In genomic region chr3:122415104-122415744, GRCh38 we compare ENCODE assay signal across 8 cellular contexts. TPM values are rescaled to one million over a fixed set of nuclear protein-coding genes. Genes with fewer than 3 reads are reported as not detected.
DNase-seq lines count a peak whose midpoint lies in the region; ATAC-seq and TF ChIP-seq lines count a peak whose summit lies in the region.

No MANE protein-coding gene starts in this region.

- DNase-seq in SJCRH30 (peak; percentile 45 to 64), cardiac fibroblast (ENCODE audit: low read depth in 2 of 2) (peak; percentile 40 to 51), left colon (peak; percentile 41 to 70), 8988T (no peak), SKM-1 (lab: John Stamatoyannopoulos, UW; ENCODE audit: unreplicated experiment) (no peak)
- peak; percentile 19 to 30 for DNase-seq in stimulated activated CD8-positive, alpha-beta memory T cell treated with anti-CD3 and anti-CD28 coated beads, Interleukin-15, amount 100 ng/mL, for 48 hours (ENCODE audit: low read depth in 2 of 2)

- intact Hi-C loops in left colon (cut with DNase I, micrococcal nuclease), result no loop called here

- no peaks in the 10 kb centered on the region; the same call in 1 of the 2 replicates for H3K36me3 ChIP-seq in SJCRH30

- H3K4me3 ChIP-seq in SJCRH30 (peak overlapping the region; percentile 67), cardiac fibroblast (replicated peaks in 1 of 2; ENCODE audit: low read depth in 2 of 2, low read length in 2 of 2) (peak overlapping the region; percentile 84 to 85)

- no peaks in the 10 kb centered on the region for H3K9me3 ChIP-seq in SJCRH30 (replicated peaks)

- no peaks in the 10 kb centered on the region for H3K27me3 ChIP-seq in SJCRH30

- TF ChIP-seq CTCF in cardiac fibroblast (IDR thresholded peaks at IDR 0.05; ENCODE audit: low read depth, low read length), result no peak

- H3K27ac ChIP-seq in SJCRH30, result peak overlapping the region; percentile 54

- H3K4me1 ChIP-seq in SJCRH30, result no peaks in the 10 kb centered on the region; the same call in 1 of the 2 replicates

- ATAC-seq in GM18519 (IDR thresholded peaks at IDR 0.05; ENCODE audit: low FRiP score, unreplicated experiment) (peak; percentile 46), HG02938 (IDR thresholded peaks at IDR 0.05; ENCODE audit: unreplicated experiment) (peak; percentile 48), left colon (peak; percentile 56)

RNA-seq across cellular contexts. Expression of gene WDR5B, which starts 0.6 kb away (rescaled TPM):
- total RNA-seq in SJCRH30 (2014; rRNA removed; shearing (Covaris generic)), result 4.6 and 5.6 TPM in 2 replicates
- 1 to 10 TPM; 2.3 to 2.7 TPM for total RNA-seq in left colon

RNA-seq across cellular contexts. Expression of gene FAM162A, which starts 31.2 kb away (rescaled TPM):
- total RNA-seq in SJCRH30 (2014; rRNA removed; shearing (Covaris generic)), result 73.0 and 80.6 TPM in 2 replicates
- 100 to 1,000 TPM; 207 to 212 TPM for total RNA-seq in left colon

RNA-seq across cellular contexts. Expression of gene MIX23, which starts 32.2 kb away (rescaled TPM):
- 111 and 112 TPM in 2 replicates for total RNA-seq in SJCRH30 (2014; rRNA removed; shearing (Covaris generic))
- 10 to 100 TPM; 30.2 to 39.9 TPM for total RNA-seq in left colon

Comparison
In these comparisons a context has a peak if more than half of its experiments do, and no peak if none do; other contexts are left out.
1. DNase-seq: peak in SJCRH30 (2 of 2), cardiac fibroblast (2 of 2), left colon (2 of 2) and stimulated activated CD8-positive, alpha-beta memory T cell treated with anti-CD3 and anti-CD28 coated beads, Interleukin-15, amount 100 ng/mL, for 48 hours (2 of 2); none in 8988T (single experiment) and SKM-1 (single experiment).
2. Peak in every context shown above with its lines, with median percentiles within 50 percentile points of each other: ATAC-seq.